ENCODE assay signal across 9 cellular contexts in the genomic region with DNA sequence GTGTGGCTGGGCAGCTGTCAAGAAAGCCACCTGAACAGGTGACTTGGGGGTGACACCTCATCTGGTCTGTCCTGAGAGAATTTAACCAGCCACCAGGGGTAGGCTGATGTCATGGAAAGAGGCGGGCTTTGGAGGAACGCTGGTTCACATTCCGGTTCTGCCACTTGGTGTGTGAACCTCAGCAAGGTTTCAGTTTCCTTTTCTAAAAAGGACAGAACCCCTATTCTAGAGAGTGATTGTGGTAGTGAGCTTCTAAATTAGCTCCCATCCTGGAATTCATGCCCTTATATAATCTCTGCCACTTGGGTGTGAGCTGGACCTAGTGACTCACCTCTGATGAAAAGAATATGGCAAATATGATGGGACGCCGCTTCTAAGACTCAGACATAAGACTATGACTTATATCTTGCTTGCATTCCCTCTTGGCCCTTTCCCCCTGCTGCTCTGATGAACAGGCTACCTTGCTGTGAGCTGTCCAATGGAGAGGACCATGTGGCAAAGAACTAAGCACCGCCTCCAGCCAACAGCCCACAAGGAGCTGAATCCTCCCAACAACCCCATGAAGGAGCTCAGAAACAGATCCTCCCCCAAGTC.
DNase-seq lines count a peak whose midpoint lies in the region; ATAC-seq and TF ChIP-seq lines count a peak whose summit lies in the region.
"Had no signal": no experiment of that assay in that cellular context is flagged by ENCODE, and none has a peak within 500 bp of the region (broad histone marks: within the 10 kb centered on the region; RNA-seq: fewer than 3 reads in every experiment).

No MANE protein-coding gene starts in this region.

- H3K4me3 ChIP-seq in GM06990 (replicated peaks; ENCODE audit: low read depth, low read length) (peak overlapping the region; percentile 27), KMS-11 (IDR thresholded peaks at IDR 0.05; ENCODE audit: insufficient read depth, low read depth, low read length) (peak overlapping the region; percentile 31)
- H3K4me3 ChIP-seq: thoracic aorta had no signal

- peak overlapping the region; percentile 45 for H2AFZ ChIP-seq in KMS-11 (ENCODE audit: low read depth)

- peak overlapping the region; percentile 22 for H3K4me3 Mint-ChIP-seq in activated T-helper 2 cell treated with anti-CD3 and anti-CD28 coated beads, Interferon-gamma antibody, Interleukin-2, Interleukin-4, amounts not matched to agents 10 μg/mL and 5 μg/mL and 100 μg/mL, durations not matched to agents 14 hours and 24 hours and 36 hours (ENCODE audit: low read depth)

- ATAC-seq in GM21526 (IDR thresholded peaks at IDR 0.05; ENCODE audit: low FRiP score, unreplicated experiment), result peak; percentile 86

- no peaks in the 10 kb centered on the region for H3K36me3 ChIP-seq in GM06990 (ENCODE audit: control insufficient read depth, insufficient read depth, low read length)
- H3K36me3 ChIP-seq in KMS-11 (ENCODE audit: insufficient read depth), result no peaks in the 10 kb centered on the region
- H3K36me3 ChIP-seq: thoracic aorta had no signal

- intact Hi-C loops in activated T-helper 2 cell treated with anti-CD3 and anti-CD28 coated beads, Interferon-gamma antibody, Interleukin-2, Interleukin-4, amounts not matched to agents 10 μg/mL and 5 μg/mL and 100 μg/mL, durations not matched to agents 14 hours and 24 hours and 36 hours (cut with micrococcal nuclease), result no loop called here

- peaks cover 7% of the 10 kb centered on the region for H3K27me3 Mint-ChIP-seq in activated T-helper 2 cell treated with anti-CD3 and anti-CD28 coated beads, Interferon-gamma antibody, Interleukin-2, Interleukin-4, amounts not matched to agents 10 μg/mL and 5 μg/mL and 100 μg/mL, durations not matched to agents 14 hours and 24 hours and 36 hours (ENCODE audit: low read depth)

- peak overlapping the region; percentile 4 for H3K27ac Mint-ChIP-seq in activated T-helper 2 cell treated with anti-CD3 and anti-CD28 coated beads, Interferon-gamma antibody, Interleukin-2, Interleukin-4, amounts not matched to agents 10 μg/mL and 5 μg/mL and 100 μg/mL, durations not matched to agents 14 hours and 24 hours and 36 hours

- H4K20me1 ChIP-seq in KMS-11 (ENCODE audit: insufficient read depth), result no peaks in the 10 kb centered on the region

- DNase-seq in GM06990 (ENCODE audit: extremely low read depth, insufficient read length) (peak; percentile 26), C1 segment of cervical spinal cord (lab: John Stamatoyannopoulos, UW) (no peak), inferior parietal cortex (ENCODE audit: extremely low spot score) (no peak), SHP77 treated with DMSO at 0.1 percent for 48 hours (lab: John Stamatoyannopoulos, UW) (no peak)
- DNase-seq in activated T-helper 2 cell treated with anti-CD3 and anti-CD28 coated beads, Interferon-gamma antibody, Interleukin-2, Interleukin-4, amounts not matched to agents 10 μg/mL and 5 μg/mL and 100 μg/mL, durations not matched to agents 14 hours and 24 hours and 36 hours (ENCODE audit: low spot score), result peak; percentile 75
- DNase-seq in stimulated activated CD4-positive, alpha-beta T cell treated with anti-CD3 and anti-CD28 coated beads, Interleukin-1b, Interleukin-23, amount 100 ng/mL, for 48 hours, result peak; percentile 66

- H3K79me2 ChIP-seq in KMS-11 (ENCODE audit: insufficient read depth, low read depth), result no peaks in the 10 kb centered on the region

- H3K9me3 Mint-ChIP-seq in activated T-helper 2 cell treated with anti-CD3 and anti-CD28 coated beads, Interferon-gamma antibody, Interleukin-2, Interleukin-4, amounts not matched to agents 10 μg/mL and 5 μg/mL and 100 μg/mL, durations not matched to agents 14 hours and 24 hours and 36 hours, result no peaks in the 10 kb centered on the region

- H3K4me2 ChIP-seq in KMS-11, result peak overlapping the region; percentile 58; the same call in 1 of the 2 replicates

- H3K27me3 ChIP-seq in GM06990 (replicated peaks; ENCODE audit: control insufficient read depth, insufficient read depth, low read length) (no peaks in the 10 kb centered on the region), KMS-11 (ENCODE audit: insufficient read depth, low read depth) (no peaks in the 10 kb centered on the region)

- peak overlapping the region; percentile 8; the same call in 1 of the 2 replicates for H3K27ac ChIP-seq in KMS-11
- H3K27ac ChIP-seq: thoracic aorta had no signal

- H3K9ac ChIP-seq in KMS-11, result no peak overlapping the region

- no peaks in the 10 kb centered on the region for H3K36me3 Mint-ChIP-seq in activated T-helper 2 cell treated with anti-CD3 and anti-CD28 coated beads, Interferon-gamma antibody, Interleukin-2, Interleukin-4, amounts not matched to agents 10 μg/mL and 5 μg/mL and 100 μg/mL, durations not matched to agents 14 hours and 24 hours and 36 hours (ENCODE audit: low read depth)

- peak; percentile 11 for TF ChIP-seq CTCF in GM06990 (IDR thresholded peaks at IDR 0.05; ENCODE audit: insufficient read depth, low read length, poor library complexity, severe bottlenecking)
- TF ChIP-seq CTCF in KMS-11 (conservative IDR thresholded peaks at IDR 0.05; ENCODE audit: low read depth, low read length), result no peak

- peaks cover 14% of the 10 kb centered on the region for H3K4me1 Mint-ChIP-seq in activated T-helper 2 cell treated with anti-CD3 and anti-CD28 coated beads, Interferon-gamma antibody, Interleukin-2, Interleukin-4, amounts not matched to agents 10 μg/mL and 5 μg/mL and 100 μg/mL, durations not matched to agents 14 hours and 24 hours and 36 hours (ENCODE audit: low read depth)

- H3K4me1 ChIP-seq in KMS-11 (ENCODE audit: low read depth, poor library complexity, severe bottlenecking), result peaks cover 16% of the 10 kb centered on the region

Comparison
In these comparisons a context has a peak if more than half of its experiments do, and no peak if none do; other contexts are left out.
1. DNase-seq: peak in GM06990 (single experiment), activated T-helper 2 cell treated with anti-CD3 and anti-CD28 coated beads, Interferon-gamma antibody, Interleukin-2, Interleukin-4, amounts not matched to agents 10 μg/mL and 5 μg/mL and 100 μg/mL, durations not matched to agents 14 hours and 24 hours and 36 hours (single experiment) and stimulated activated CD4-positive, alpha-beta T cell treated with anti-CD3 and anti-CD28 coated beads, Interleukin-1b, Interleukin-23, amount 100 ng/mL, for 48 hours (single experiment); none in C1 segment of cervical spinal cord (0 of 14), inferior parietal cortex (single experiment) and SHP77 treated with DMSO at 0.1 percent for 48 hours (single experiment).